17 cellular contexts compared by ENCODE assay signal in the genomic region with DNA sequence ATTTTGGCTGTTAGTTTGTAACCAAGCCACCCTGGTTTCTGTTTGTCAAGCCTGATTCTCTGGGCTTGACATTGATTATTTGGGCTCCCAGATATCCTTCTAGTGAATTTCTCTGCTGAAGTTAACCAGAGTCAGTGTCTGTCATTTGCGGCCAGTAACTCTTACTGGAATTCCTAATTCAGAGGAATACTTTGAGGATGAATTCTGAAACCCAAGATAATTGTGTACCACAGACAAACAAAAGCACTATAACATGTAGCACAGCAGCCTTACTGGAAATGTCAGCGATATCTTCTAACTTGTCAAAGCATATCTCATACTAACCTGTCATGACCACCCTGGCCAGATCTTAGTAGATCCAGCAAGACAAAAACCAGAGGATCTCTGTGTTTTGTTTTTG.
DNase-seq lines count a peak whose midpoint lies in the region; ATAC-seq and TF ChIP-seq lines count a peak whose summit lies in the region.
"Had no signal": no experiment of that assay in that cellular context is flagged by ENCODE, and none has a peak within 500 bp of the region (broad histone marks: within the 10 kb centered on the region; RNA-seq: fewer than 3 reads in every experiment).

No MANE protein-coding gene starts in this region.

- no peaks in the 10 kb centered on the region for H3K27me3 ChIP-seq in BLaER1
- H3K27me3 ChIP-seq in hepatocyte: no peaks in the 10 kb centered on the region
- no peaks in the 10 kb centered on the region for H3K27me3 ChIP-seq in gastrocnemius medialis
- H3K27me3 ChIP-seq in ovary: no peaks in the 10 kb centered on the region

- in situ Hi-C loops in gastrocnemius medialis (cut with MboI; ENCODE audit: low sequenced_read_pairs in 4 of 4): no loop called here

- DNase-seq in hepatocyte (ENCODE audit: low spot score) (no peak), retina (peak; percentile 8), gastrocnemius medialis (no peak), ovary (no peak), inferior parietal cortex (ENCODE audit: extremely low spot score) (no peak)
- no peak for DNase-seq in stimulated activated naive CD8-positive, alpha-beta T cell treated with anti-CD3 and anti-CD28 coated beads, Interleukin-15, Interleukin-2, amounts not matched to agents 100 U/mL and 50 U/mL, for 24 hours
- DNase-seq: 8988T; Caco-2; CD4-positive, alpha-beta T cell; KBM-7; NCI-H1105; NCI-H2081 treated with DMSO at 0.1 percent for 48 hours; NCI-H510A; NCI-H774; SHP77 had no signal

- no peak for TF ChIP-seq EP300 in ovary (IDR thresholded peaks at IDR 0.05)

- peaks cover 51% of the 10 kb centered on the region for H3K4me1 ChIP-seq in BLaER1
- peaks cover 42% of the 10 kb centered on the region for H3K4me1 ChIP-seq in hepatocyte (ENCODE audit: insufficient read depth)
- H3K4me1 ChIP-seq in gastrocnemius medialis: peaks cover 10 to 11% of the 10 kb centered on the region in 2 donors
- peaks cover 3% of the 10 kb centered on the region for H3K4me1 ChIP-seq in ovary (ENCODE audit: insufficient read depth)

- no peak for TF ChIP-seq CTCF in hepatocyte (IDR thresholded peaks at IDR 0.05; ENCODE audit: poor library complexity)
- TF ChIP-seq CTCF in gastrocnemius medialis (IDR thresholded peaks at IDR 0.05 in 4 of 5, conservative IDR thresholded peaks at IDR 0.05 in 1 of 5): no peak
- no peak for TF ChIP-seq CTCF in ovary (IDR thresholded peaks at IDR 0.05)

- no peaks in the 10 kb centered on the region for H3K9me2 ChIP-seq in hepatocyte (replicated peaks; ENCODE audit: insufficient read depth)

- H3K4me3 ChIP-seq in BLaER1 (no peak overlapping the region), hepatocyte (no peak overlapping the region), gastrocnemius medialis (no peak overlapping the region), ovary (no peak overlapping the region)

- 68% methylated on average over 2 of the region's 2 CpGs for WGBS in hepatocyte (ENCODE audit: low lambda C conversion rate, missing lambda C conversion rate)
- WGBS in ovary, 3 donors: 91 to 95% (median 94%) methylated on average over 2 of the region's 2 CpGs

- H2AFZ ChIP-seq in hepatocyte: no peak overlapping the region

- H3K9me3 ChIP-seq in BLaER1 (no peaks in the 10 kb centered on the region), hepatocyte (ENCODE audit: low read depth) (no peaks in the 10 kb centered on the region), gastrocnemius medialis (no peaks in the 10 kb centered on the region), ovary (no peaks in the 10 kb centered on the region)
- H3K9me3 ChIP-seq: Caco-2 had no signal

- no peak overlapping the region for H3K9ac ChIP-seq in BLaER1

- intact Hi-C loops in gastrocnemius medialis (cut with DNase I; ENCODE audit: low total_unique reads): no loop called here
- intact Hi-C loops in ovary (cut with DNase I): no loop called here

- H3K79me2 ChIP-seq in hepatocyte: no peaks in the 10 kb centered on the region

- peak overlapping the region; percentile 71 for H3K4me2 ChIP-seq in BLaER1
- H3K4me2 ChIP-seq in hepatocyte: peak overlapping the region; percentile 25

- ATAC-seq in SK-N-SH treated with all-trans-retinoic acid at 6 μM for 48 hours: peak; percentile 19
- no peak for ATAC-seq in gastrocnemius medialis
- no peak for ATAC-seq in stimulated activated naive CD8-positive, alpha-beta T cell treated with anti-CD3 and anti-CD28 coated beads, Interleukin-15, Interleukin-2, amounts not matched to agents 100 U/mL and 50 U/mL, for 24 hours

- H4K20me1 ChIP-seq in BLaER1: no peaks in the 10 kb centered on the region
- no peaks in the 10 kb centered on the region for H4K20me1 ChIP-seq in hepatocyte (ENCODE audit: insufficient read depth, poor library complexity, severe bottlenecking)

- TF ChIP-seq POLR2A in gastrocnemius medialis (IDR thresholded peaks at IDR 0.05) (no peak), ovary (IDR thresholded peaks at IDR 0.05) (no peak)

- H3K27ac ChIP-seq in BLaER1 (peak overlapping the region; percentile 52; the same call in 1 of the 2 replicates), hepatocyte (peak overlapping the region; percentile 43), gastrocnemius medialis (no peak overlapping the region), ovary (no peak overlapping the region)

- H3K36me3 ChIP-seq in BLaER1 (no peaks in the 10 kb centered on the region), hepatocyte (replicated peaks; ENCODE audit: insufficient read depth, low read depth) (no peaks in the 10 kb centered on the region), gastrocnemius medialis (no peaks in the 10 kb centered on the region), ovary (no peaks in the 10 kb centered on the region)

TF ChIP-seq in SK-N-SH treated with all-trans-retinoic acid at 6 μM for 48 hours, 23 proteins besides CTCF, POLR2A, EP300 and RAD21 (continues in another document):
- TF ChIP-seq, protein P1, sequence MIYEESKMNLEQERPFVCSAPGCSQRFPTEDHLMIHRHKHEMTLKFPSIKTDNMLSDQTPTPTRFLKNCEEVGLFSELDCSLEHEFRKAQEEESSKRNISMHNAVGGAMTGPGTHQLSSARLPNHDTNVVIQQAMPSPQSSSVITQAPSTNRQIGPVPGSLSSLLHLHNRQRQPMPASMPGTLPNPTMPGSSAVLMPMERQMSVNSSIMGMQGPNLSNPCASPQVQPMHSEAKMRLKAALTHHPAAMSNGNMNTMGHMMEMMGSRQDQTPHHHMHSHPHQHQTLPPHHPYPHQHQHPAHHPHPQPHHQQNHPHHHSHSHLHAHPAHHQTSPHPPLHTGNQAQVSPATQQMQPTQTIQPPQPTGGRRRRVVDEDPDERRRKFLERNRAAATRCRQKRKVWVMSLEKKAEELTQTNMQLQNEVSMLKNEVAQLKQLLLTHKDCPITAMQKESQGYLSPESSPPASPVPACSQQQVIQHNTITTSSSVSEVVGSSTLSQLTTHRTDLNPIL (CRISPR knock-in tag; IDR thresholded peaks at IDR 0.05; ENCODE audit: low read depth): no peak
- TF ChIP-seq RARB (CRISPR knock-in tag; IDR thresholded peaks at IDR 0.05) (peak; percentile 59; the same call in 1 of the 2 replicates), ARNTL (CRISPR knock-in tag; IDR thresholded peaks at IDR 0.05; ENCODE audit: borderline replicate concordance, low read depth) (0 out of 2 replicates have a peak, but pooled peaks have one; percentile 31), TOX (CRISPR knock-in tag; IDR thresholded peaks at IDR 0.05; ENCODE audit: borderline replicate concordance) (peak; percentile 84; the same call in 1 of the 2 replicates), CSDC2 (CRISPR knock-in tag; IDR thresholded peaks at IDR 0.05) (no peak), PPARA (CRISPR knock-in tag; IDR thresholded peaks at IDR 0.05; ENCODE audit: borderline replicate concordance) (no peak), ZNF70 (CRISPR knock-in tag; IDR thresholded peaks at IDR 0.05) (no peak), ESRRG (CRISPR knock-in tag; IDR thresholded peaks at IDR 0.05) (0 out of 2 replicates have a peak, but pooled peaks have one; percentile 32)
- TF ChIP-seq, protein P2, sequence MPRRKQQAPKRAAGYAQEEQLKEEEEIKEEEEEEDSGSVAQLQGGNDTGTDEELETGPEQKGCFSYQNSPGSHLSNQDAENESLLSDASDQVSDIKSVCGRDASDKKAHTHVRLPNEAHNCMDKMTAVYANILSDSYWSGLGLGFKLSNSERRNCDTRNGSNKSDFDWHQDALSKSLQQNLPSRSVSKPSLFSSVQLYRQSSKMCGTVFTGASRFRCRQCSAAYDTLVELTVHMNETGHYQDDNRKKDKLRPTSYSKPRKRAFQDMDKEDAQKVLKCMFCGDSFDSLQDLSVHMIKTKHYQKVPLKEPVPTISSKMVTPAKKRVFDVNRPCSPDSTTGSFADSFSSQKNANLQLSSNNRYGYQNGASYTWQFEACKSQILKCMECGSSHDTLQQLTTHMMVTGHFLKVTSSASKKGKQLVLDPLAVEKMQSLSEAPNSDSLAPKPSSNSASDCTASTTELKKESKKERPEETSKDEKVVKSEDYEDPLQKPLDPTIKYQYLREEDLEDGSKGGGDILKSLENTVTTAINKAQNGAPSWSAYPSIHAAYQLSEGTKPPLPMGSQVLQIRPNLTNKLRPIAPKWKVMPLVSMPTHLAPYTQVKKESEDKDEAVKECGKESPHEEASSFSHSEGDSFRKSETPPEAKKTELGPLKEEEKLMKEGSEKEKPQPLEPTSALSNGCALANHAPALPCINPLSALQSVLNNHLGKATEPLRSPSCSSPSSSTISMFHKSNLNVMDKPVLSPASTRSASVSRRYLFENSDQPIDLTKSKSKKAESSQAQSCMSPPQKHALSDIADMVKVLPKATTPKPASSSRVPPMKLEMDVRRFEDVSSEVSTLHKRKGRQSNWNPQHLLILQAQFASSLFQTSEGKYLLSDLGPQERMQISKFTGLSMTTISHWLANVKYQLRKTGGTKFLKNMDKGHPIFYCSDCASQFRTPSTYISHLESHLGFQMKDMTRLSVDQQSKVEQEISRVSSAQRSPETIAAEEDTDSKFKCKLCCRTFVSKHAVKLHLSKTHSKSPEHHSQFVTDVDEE (CRISPR knock-in tag; IDR thresholded peaks at IDR 0.05): no peak
- TF ChIP-seq, protein P3, sequence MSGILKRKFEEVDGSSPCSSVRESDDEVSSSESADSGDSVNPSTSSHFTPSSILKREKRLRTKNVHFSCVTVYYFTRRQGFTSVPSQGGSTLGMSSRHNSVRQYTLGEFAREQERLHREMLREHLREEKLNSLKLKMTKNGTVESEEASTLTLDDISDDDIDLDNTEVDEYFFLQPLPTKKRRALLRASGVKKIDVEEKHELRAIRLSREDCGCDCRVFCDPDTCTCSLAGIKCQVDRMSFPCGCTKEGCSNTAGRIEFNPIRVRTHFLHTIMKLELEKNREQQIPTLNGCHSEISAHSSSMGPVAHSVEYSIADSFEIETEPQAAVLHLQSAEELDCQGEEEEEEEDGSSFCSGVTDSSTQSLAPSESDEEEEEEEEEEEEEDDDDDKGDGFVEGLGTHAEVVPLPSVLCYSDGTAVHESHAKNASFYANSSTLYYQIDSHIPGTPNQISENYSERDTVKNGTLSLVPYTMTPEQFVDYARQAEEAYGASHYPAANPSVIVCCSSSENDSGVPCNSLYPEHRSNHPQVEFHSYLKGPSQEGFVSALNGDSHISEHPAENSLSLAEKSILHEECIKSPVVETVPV (CRISPR knock-in tag; IDR thresholded peaks at IDR 0.05): peak; percentile 43; the same call in 1 of the 2 replicates
- TF ChIP-seq, protein P4, sequence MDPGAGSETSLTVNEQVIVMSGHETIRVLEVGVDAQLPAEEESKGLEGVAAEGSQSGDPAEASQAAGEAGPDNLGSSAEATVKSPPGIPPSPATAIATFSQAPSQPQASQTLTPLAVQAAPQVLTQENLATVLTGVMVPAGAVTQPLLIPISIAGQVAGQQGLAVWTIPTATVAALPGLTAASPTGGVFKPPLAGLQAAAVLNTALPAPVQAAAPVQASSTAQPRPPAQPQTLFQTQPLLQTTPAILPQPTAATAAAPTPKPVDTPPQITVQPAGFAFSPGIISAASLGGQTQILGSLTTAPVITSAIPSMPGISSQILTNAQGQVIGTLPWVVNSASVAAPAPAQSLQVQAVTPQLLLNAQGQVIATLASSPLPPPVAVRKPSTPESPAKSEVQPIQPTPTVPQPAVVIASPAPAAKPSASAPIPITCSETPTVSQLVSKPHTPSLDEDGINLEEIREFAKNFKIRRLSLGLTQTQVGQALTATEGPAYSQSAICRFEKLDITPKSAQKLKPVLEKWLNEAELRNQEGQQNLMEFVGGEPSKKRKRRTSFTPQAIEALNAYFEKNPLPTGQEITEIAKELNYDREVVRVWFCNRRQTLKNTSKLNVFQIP (CRISPR knock-in tag; IDR thresholded peaks at IDR 0.05; ENCODE audit: borderline replicate concordance, low read depth): no peak

Comparison
In these comparisons a context has a peak if more than half of its experiments do, and no peak if none do; other contexts are left out.
1. H3K27ac ChIP-seq: peak in BLaER1 (single experiment) and hepatocyte (single experiment); none in gastrocnemius medialis (0 of 4) and ovary (0 of 2).